ENCODE assay signal across 8 cellular contexts in the genomic region with DNA sequence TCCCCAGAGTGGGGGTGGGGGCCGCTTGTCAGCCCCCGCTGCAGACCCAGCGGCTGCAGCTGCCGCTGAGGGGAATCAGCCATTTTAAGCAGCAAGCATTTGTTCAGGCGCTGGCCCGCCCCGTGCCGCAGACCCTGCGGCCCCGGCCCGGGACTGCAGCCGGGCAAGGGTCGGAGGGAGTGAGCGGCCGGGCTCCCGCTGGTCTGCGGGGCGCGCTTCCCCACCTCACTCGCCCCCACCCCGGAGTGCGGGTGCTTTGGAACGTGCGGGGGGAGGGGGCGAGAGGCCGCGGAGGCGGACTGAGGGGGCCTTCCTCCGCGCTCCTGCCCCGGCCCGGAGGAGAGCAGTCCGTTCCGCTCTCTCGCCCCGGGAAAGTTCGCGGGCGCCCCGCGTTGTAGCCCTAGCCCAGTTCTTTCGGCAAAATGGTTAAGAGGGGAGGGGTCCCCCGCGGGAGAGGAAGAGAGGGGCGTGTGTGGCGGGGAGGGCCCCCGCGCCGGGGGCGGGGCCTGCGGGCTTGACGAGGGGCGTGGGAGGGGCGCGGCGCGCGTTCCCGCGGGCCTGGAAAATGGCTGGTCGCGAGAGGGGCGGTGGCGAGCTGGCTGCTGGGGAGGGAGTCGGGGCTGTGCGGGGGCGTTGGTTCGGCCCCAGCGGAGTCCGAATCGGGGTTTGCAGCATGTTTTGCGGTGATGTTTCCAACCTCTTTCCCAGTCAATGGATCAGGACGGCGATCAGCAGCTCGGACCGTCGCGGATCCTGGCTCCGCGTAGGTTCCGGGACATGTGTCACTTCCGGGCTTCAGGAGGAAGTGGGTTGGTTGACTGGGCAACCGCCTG. TPM values are rescaled to one million over a fixed set of nuclear protein-coding genes. Genes with fewer than 3 reads are reported as not detected.
DNase-seq lines count a peak whose midpoint lies in the region; ATAC-seq and TF ChIP-seq lines count a peak whose summit lies in the region.

No MANE protein-coding gene starts in this region.

- H3K27ac ChIP-seq in Panc1 (ENCODE audit: low read length) (peak overlapping the region; percentile 78), fibroblast of lung (ENCODE audit: insufficient read depth, low read length) (peak overlapping the region; percentile 95)
- H3K27ac ChIP-seq in naive thymus-derived CD4-positive, alpha-beta T cell (ENCODE audit: low read depth, low read length) = peak overlapping the region; percentile 86

- H3K9ac ChIP-seq in fibroblast of lung (ENCODE audit: insufficient read depth, low read length) = peak overlapping the region; percentile 94

- H3K4me2 ChIP-seq in fibroblast of lung (ENCODE audit: extremely low read depth, insufficient read depth, low read length) = peak overlapping the region; percentile 81

- peak; percentile 29 for DNase-seq in DMS79 treated with DMSO at 0.1 percent for 48 hours (lab: John Stamatoyannopoulos, UW)
- peak; percentile 32 for DNase-seq in HuH-7.5 (ENCODE audit: low spot score)
- no peak for DNase-seq in Panc1 (ENCODE audit: low read depth, low spot score)
- peak; percentile 87 to 88 for DNase-seq in fibroblast of lung (ENCODE audit: low read depth in 2 of 2)
- DNase-seq in naive thymus-derived CD4-positive, alpha-beta T cell = peak; percentile 85 to 96 (median 92)

- peaks cover 16% of the 10 kb centered on the region for H3K36me3 Mint-ChIP-seq in activated T-helper 17 cell treated with anti-CD3 and anti-CD28 coated beads, Interleukin-2, amount 50 U/mL, for 72 hours (ENCODE audit: low read depth)
- peaks cover 0 to 9% (median 7%) of the 10 kb centered on the region in 5 donors for H3K36me3 Mint-ChIP-seq in naive thymus-derived CD4-positive, alpha-beta T cell
- H3K36me3 Mint-ChIP-seq in stimulated activated memory B cell treated with anti-CD40 and anti-IgM and Interleukin-4, amounts not matched to agents 10 μg/mL and 1 μg/mL and 100 μg/mL, for 72 hours = peaks cover 8% of the 10 kb centered on the region

- TF ChIP-seq CTCF in Panc1 (IDR thresholded peaks at IDR 0.05) (no peak), fibroblast of lung (conservative IDR thresholded peaks at IDR 0.05 in 1 of 2, IDR thresholded peaks at IDR 0.05 in 1 of 2; ENCODE audit: low read depth in 1 of 2, low read length in 2 of 2) (no peak)

- peaks cover 43% of the 10 kb centered on the region for H3K79me2 ChIP-seq in fibroblast of lung (ENCODE audit: control insufficient read depth, insufficient read depth, low read length)

- ATAC-seq in GM21529 (IDR thresholded peaks at IDR 0.05; ENCODE audit: unreplicated experiment) = peak; percentile 49
- ATAC-seq in Panc1 = peak; percentile 69
- peak; percentile 36 for ATAC-seq in activated T-helper 17 cell treated with anti-CD3 and anti-CD28 coated beads, Interleukin-2, amount 50 U/mL, for 72 hours (replicated peaks)
- peak; percentile 49 for ATAC-seq in naive thymus-derived CD4-positive, alpha-beta T cell
- ATAC-seq in stimulated activated memory B cell treated with anti-CD40 and anti-IgM and Interleukin-4, amounts not matched to agents 10 μg/mL and 1 μg/mL and 100 μg/mL, for 72 hours = peak; percentile 55

- intact Hi-C loops in Panc1 (cut with micrococcal nuclease; ENCODE audit: unreplicated experiment) = loop anchor here (10.0 kb wide), 2 partner anchors 99 to 129 kb away; no protein-coding TSS in a partner anchor
- intact Hi-C loops in naive thymus-derived CD4-positive, alpha-beta T cell (cut with micrococcal nuclease) = loop anchor here (1.0 to 10.0 kb wide), 12 partner anchors 107 to 1919 kb away; a partner anchor contains a TSS

- H3K4me3 ChIP-seq in Panc1 (ENCODE audit: low read depth in 2 of 2, low read length in 2 of 2) (peak overlapping the region; percentile 74 to 84), fibroblast of lung (replicated peaks in 1 of 4; ENCODE audit: control extremely low read depth in 1 of 4, insufficient read depth in 1 of 4, low read depth in 3 of 4, low read length in 4 of 4) (peak overlapping the region; percentile 74 to 94 (median 84))
- peak overlapping the region; percentile 90 for H3K4me3 ChIP-seq in naive thymus-derived CD4-positive, alpha-beta T cell (ENCODE audit: low read length)

- H3K4me1 ChIP-seq in Panc1 (ENCODE audit: control insufficient read depth, insufficient read depth, low read length) (peaks cover 14% of the 10 kb centered on the region), fibroblast of lung (ENCODE audit: control insufficient read depth, extremely low read depth, insufficient read depth, low read length) (peaks cover 2% of the 10 kb centered on the region)
- peaks cover 6 to 11% of the 10 kb centered on the region in 2 donors for H3K4me1 ChIP-seq in naive thymus-derived CD4-positive, alpha-beta T cell (ENCODE audit: control insufficient read depth in 2 of 2, insufficient read depth in 2 of 2, low read length in 2 of 2)

- in situ Hi-C loops in Panc1 (cut with HindIII; ENCODE audit: low pct_unique_long_range_greater_than_20kb, low sequenced_read_pairs) = no loop called here

- peaks cover 2% of the 10 kb centered on the region; the same call in 1 of the 2 replicates for H3K36me3 ChIP-seq in Panc1 (ENCODE audit: control insufficient read depth, insufficient read depth, low read length)
- H3K36me3 ChIP-seq in fibroblast of lung (ENCODE audit: control insufficient read depth, insufficient read depth, low read length) = no peaks in the 10 kb centered on the region
- peaks cover 0 to 11% (median 7%) of the 10 kb centered on the region in 3 experiments for H3K36me3 ChIP-seq in naive thymus-derived CD4-positive, alpha-beta T cell (ENCODE audit: control insufficient read depth in 2 of 3, insufficient read depth in 3 of 3, low read length in 3 of 3)

- H2AFZ ChIP-seq in fibroblast of lung (ENCODE audit: low read length) = peak overlapping the region; percentile 95

- peak overlapping the region; percentile 94 for H3K4me3 Mint-ChIP-seq in activated T-helper 17 cell treated with anti-CD3 and anti-CD28 coated beads, Interleukin-2, amount 50 U/mL, for 72 hours
- peak overlapping the region; percentile 89 to 98 (median 96) for H3K4me3 Mint-ChIP-seq in naive thymus-derived CD4-positive, alpha-beta T cell
- peak overlapping the region; percentile 98 for H3K4me3 Mint-ChIP-seq in stimulated activated memory B cell treated with anti-CD40 and anti-IgM and Interleukin-4, amounts not matched to agents 10 μg/mL and 1 μg/mL and 100 μg/mL, for 72 hours

- no TSS peak for BruUV-seq in Panc1 (replicated peaks; lab: Mats Ljungman, UMichigan)

- POLR2A ChIA-PET in Panc1 (lab: Charles Lee) = interaction anchor here (1.4 kb wide), 1 partner anchor 131 kb away, joined by 3 read pairs; no protein-coding TSS in a partner anchor
- POLR2A ChIA-PET in naive thymus-derived CD4-positive, alpha-beta T cell (lab: Charles Lee) = interaction anchor here (0.7 to 6.5 kb wide), 7 partner anchors 9 to 588 kb away, joined by 3 to 88 read pairs (median 4); a partner anchor contains a TSS

- H3K4me1 Mint-ChIP-seq in activated T-helper 17 cell treated with anti-CD3 and anti-CD28 coated beads, Interleukin-2, amount 50 U/mL, for 72 hours = peaks cover 4% of the 10 kb centered on the region
- peaks cover 11 to 45% (median 44%) of the 10 kb centered on the region in 7 donors for H3K4me1 Mint-ChIP-seq in naive thymus-derived CD4-positive, alpha-beta T cell
- peaks cover 18% of the 10 kb centered on the region for H3K4me1 Mint-ChIP-seq in stimulated activated memory B cell treated with anti-CD40 and anti-IgM and Interleukin-4, amounts not matched to agents 10 μg/mL and 1 μg/mL and 100 μg/mL, for 72 hours

- H4K20me1 ChIP-seq in fibroblast of lung (ENCODE audit: control insufficient read depth, extremely low read depth, insufficient read depth, low read length) = no peaks in the 10 kb centered on the region

- CTCF ChIA-PET in Panc1 (lab: Charles Lee) = no interaction called here
- CTCF ChIA-PET in naive thymus-derived CD4-positive, alpha-beta T cell (lab: Charles Lee) = no interaction called here

- H3K9me3 ChIP-seq in Panc1 (ENCODE audit: control insufficient read depth, insufficient read depth, low read depth, low read length) = no peaks in the 10 kb centered on the region
- H3K9me3 ChIP-seq in fibroblast of lung (ENCODE audit: control insufficient read depth, insufficient read depth, low read depth, low read length) = no peaks in the 10 kb centered on the region
- H3K9me3 ChIP-seq in naive thymus-derived CD4-positive, alpha-beta T cell (ENCODE audit: control insufficient read depth in 2 of 3, low read length in 3 of 3) = no peaks in the 10 kb centered on the region

- H3K27ac Mint-ChIP-seq in activated T-helper 17 cell treated with anti-CD3 and anti-CD28 coated beads, Interleukin-2, amount 50 U/mL, for 72 hours = peak overlapping the region; percentile 85
- peak overlapping the region; percentile 90 to 100 (median 99) for H3K27ac Mint-ChIP-seq in naive thymus-derived CD4-positive, alpha-beta T cell
- peak overlapping the region; percentile 97 for H3K27ac Mint-ChIP-seq in stimulated activated memory B cell treated with anti-CD40 and anti-IgM and Interleukin-4, amounts not matched to agents 10 μg/mL and 1 μg/mL and 100 μg/mL, for 72 hours

- H3K27me3 ChIP-seq in Panc1 (ENCODE audit: control insufficient read depth, insufficient read depth, low read length) (no peaks in the 10 kb centered on the region), fibroblast of lung (ENCODE audit: control insufficient read depth, insufficient read depth, low read length) (no peaks in the 10 kb centered on the region)
- H3K27me3 ChIP-seq in naive thymus-derived CD4-positive, alpha-beta T cell (ENCODE audit: control insufficient read depth in 2 of 2, insufficient read depth in 2 of 2, low read length in 2 of 2) = no peaks in the 10 kb centered on the region

- no peaks in the 10 kb centered on the region for H3K9me3 Mint-ChIP-seq in activated T-helper 17 cell treated with anti-CD3 and anti-CD28 coated beads, Interleukin-2, amount 50 U/mL, for 72 hours
- peaks cover 0 to 2% (median 0%) of the 10 kb centered on the region in 11 donors for H3K9me3 Mint-ChIP-seq in naive thymus-derived CD4-positive, alpha-beta T cell
- no peaks in the 10 kb centered on the region for H3K9me3 Mint-ChIP-seq in stimulated activated memory B cell treated with anti-CD40 and anti-IgM and Interleukin-4, amounts not matched to agents 10 μg/mL and 1 μg/mL and 100 μg/mL, for 72 hours

- no peaks in the 10 kb centered on the region for H3K27me3 Mint-ChIP-seq in activated T-helper 17 cell treated with anti-CD3 and anti-CD28 coated beads, Interleukin-2, amount 50 U/mL, for 72 hours
- H3K27me3 Mint-ChIP-seq in naive thymus-derived CD4-positive, alpha-beta T cell = no peaks in the 10 kb centered on the region
- H3K27me3 Mint-ChIP-seq in stimulated activated memory B cell treated with anti-CD40 and anti-IgM and Interleukin-4, amounts not matched to agents 10 μg/mL and 1 μg/mL and 100 μg/mL, for 72 hours = no peaks in the 10 kb centered on the region

RNA-seq across cellular contexts. Expression of a gene that starts 0.9 kb away (rescaled TPM):
- total RNA-seq in Panc1 (2021; ENCODE audit: unreplicated experiment) (11.8 TPM), fibroblast of lung (5.4 and 7.9 TPM in 2 replicates)
- polyA plus RNA-seq in Panc1 (2012; ENCODE audit: insufficient read length) = 12.2 TPM
- 10 to 100 TPM; 10.6 to 16.3 TPM for total RNA-seq in activated T-helper 17 cell treated with anti-CD3 and anti-CD28 coated beads, Interleukin-2, amount 50 U/mL, for 72 hours
- polyA plus RNA-seq in fibroblast of lung = 12.1 and 12.6 TPM in 2 replicates
- polyA plus RNA-seq in fibroblast of lung (2012) = 12.7 and 13.6 TPM in 2 replicates
- polyA minus RNA-seq in fibroblast of lung (ENCODE audit: low replicate concordance) = 2.6 TPM in 1 of 2 replicates, not detected in the other
- 10 to 100 TPM in 4 of 5 experiments, 1 to 10 TPM in 1; 9.6 to 15.1 (median 11.0) TPM for total RNA-seq in naive thymus-derived CD4-positive, alpha-beta T cell
- polyA plus RNA-seq in naive thymus-derived CD4-positive, alpha-beta T cell = 10 to 100 TPM; 11.2 to 16.7 TPM
